In genomic region chr1:3352084-3352951, GRCh38 we compare ENCODE assay signal across 9 cellular contexts.
DNase-seq lines count a peak whose midpoint lies in the region; ATAC-seq and TF ChIP-seq lines count a peak whose summit lies in the region.
"Had no signal": no experiment of that assay in that cellular context is flagged by ENCODE, and none has a peak within 500 bp of the region (broad histone marks: within the 10 kb centered on the region; RNA-seq: fewer than 3 reads in every experiment).

No MANE protein-coding gene starts in this region.

- intact Hi-C loops in activated naive CD4-positive, alpha-beta T cell treated with anti-CD3 and anti-CD28 coated beads for 36 hours (cut with micrococcal nuclease): no loop called here

- CTCF ChIA-PET in activated naive CD4-positive, alpha-beta T cell treated with anti-CD3 and anti-CD28 coated beads for 36 hours (lab: Charles Lee): no interaction called here

- H3K9me3 ChIP-seq in neural progenitor cell (ENCODE audit: low read depth): no peaks in the 10 kb centered on the region
- H3K9me3 ChIP-seq: BLaER1 had no signal

- H3K27me3 Mint-ChIP-seq in neural progenitor cell (ENCODE audit: insufficient read depth, low read depth): peaks cover 2% of the 10 kb centered on the region
- H3K27me3 Mint-ChIP-seq in activated naive CD4-positive, alpha-beta T cell treated with anti-CD3 and anti-CD28 coated beads for 36 hours (ENCODE audit: low read depth): peaks cover 10% of the 10 kb centered on the region

- peaks cover 10% of the 10 kb centered on the region for H3K4me1 ChIP-seq in ACC112 (ENCODE audit: control insufficient read depth, insufficient read depth, low read length, unreplicated experiment)
- H3K4me1 ChIP-seq in neural progenitor cell: peaks cover 54% of the 10 kb centered on the region

- H3K27ac ChIP-seq in ACC112 (ENCODE audit: low read depth, low read length): peak overlapping the region; percentile 35
- H3K27ac ChIP-seq in neural progenitor cell: peak overlapping the region; percentile 93
- H3K27ac ChIP-seq: BLaER1 had no signal

- no peak overlapping the region for H2AFZ ChIP-seq in ACC112 (ENCODE audit: low read length, unreplicated experiment)
- no peak overlapping the region for H2AFZ ChIP-seq in neural progenitor cell (replicated peaks)

- peaks cover 61% of the 10 kb centered on the region for H3K4me1 Mint-ChIP-seq in neural progenitor cell
- H3K4me1 Mint-ChIP-seq in activated naive CD4-positive, alpha-beta T cell treated with anti-CD3 and anti-CD28 coated beads for 36 hours (ENCODE audit: low read depth): peaks cover 2% of the 10 kb centered on the region

- H3F3A ChIP-seq in neural progenitor cell (ENCODE audit: low read depth): peaks cover 39% of the 10 kb centered on the region

- H3K27me3 ChIP-seq in ACC112 (ENCODE audit: insufficient read depth, low read length) (no peaks in the 10 kb centered on the region), neural progenitor cell (no peaks in the 10 kb centered on the region)

- ATAC-seq in GM19395 (IDR thresholded peaks at IDR 0.05; ENCODE audit: unreplicated experiment): no peak

- peak overlapping the region; percentile 98 for H3K27ac Mint-ChIP-seq in neural progenitor cell
- no peak overlapping the region for H3K27ac Mint-ChIP-seq in activated naive CD4-positive, alpha-beta T cell treated with anti-CD3 and anti-CD28 coated beads for 36 hours

- H3K4me3 ChIP-seq in ACC112 (ENCODE audit: low read depth, low read length): no peak overlapping the region; the same call in 1 of the 2 replicates
- H3K4me3 ChIP-seq in neural progenitor cell: peak overlapping the region; percentile 23
- H3K4me3 ChIP-seq: BLaER1 had no signal

- H3K4me2 ChIP-seq in neural progenitor cell: peak overlapping the region; percentile 69
- H3K4me2 ChIP-seq: BLaER1 had no signal

- no peaks in the 10 kb centered on the region for H3K9me3 Mint-ChIP-seq in neural progenitor cell
- no peaks in the 10 kb centered on the region for H3K9me3 Mint-ChIP-seq in activated naive CD4-positive, alpha-beta T cell treated with anti-CD3 and anti-CD28 coated beads for 36 hours

- peak overlapping the region; percentile 85 for H3K4me3 Mint-ChIP-seq in neural progenitor cell
- H3K4me3 Mint-ChIP-seq in activated naive CD4-positive, alpha-beta T cell treated with anti-CD3 and anti-CD28 coated beads for 36 hours: no peak overlapping the region

- H3K9ac ChIP-seq in neural progenitor cell: peak overlapping the region; percentile 21
- H3K9ac ChIP-seq: BLaER1 had no signal

- H3K36me3 ChIP-seq in ACC112 (ENCODE audit: insufficient read depth, low read length): no peaks in the 10 kb centered on the region
- H3K36me3 ChIP-seq in neural progenitor cell: no peaks in the 10 kb centered on the region
- H3K36me3 ChIP-seq: BLaER1 had no signal

- no peak for TF ChIP-seq CTCF in neural progenitor cell (IDR thresholded peaks at IDR 0.05)

- no peaks in the 10 kb centered on the region for H4K20me1 ChIP-seq in neural progenitor cell (ENCODE audit: low read depth)

- H3K79me2 ChIP-seq in ACC112 (ENCODE audit: control insufficient read depth, insufficient read depth, low read length, unreplicated experiment) (no peaks in the 10 kb centered on the region), neural progenitor cell (ENCODE audit: low read depth) (no peaks in the 10 kb centered on the region)

- H3K36me3 Mint-ChIP-seq in neural progenitor cell: no peaks in the 10 kb centered on the region
- no peaks in the 10 kb centered on the region for H3K36me3 Mint-ChIP-seq in activated naive CD4-positive, alpha-beta T cell treated with anti-CD3 and anti-CD28 coated beads for 36 hours (ENCODE audit: low read depth)

- DNase-seq in NCI-H2227 (lab: John Stamatoyannopoulos, UW; ENCODE audit: unreplicated experiment) (peak; percentile 94), fibroblast of gingiva (ENCODE audit: low read depth) (peak; percentile 64), neural progenitor cell (ENCODE audit: low spot score) (peak; percentile 94), NOMO-1 treated with DMSO at 0.1 percent for 48 hours (lab: John Stamatoyannopoulos, UW; ENCODE audit: unreplicated experiment) (no peak), mesenteric fat pad (ENCODE audit: low spot score) (no peak)
- DNase-seq in activated naive CD4-positive, alpha-beta T cell treated with anti-CD3 and anti-CD28 coated beads for 36 hours: no peak

Comparison
In these comparisons a context has a peak if more than half of its experiments do, and no peak if none do; other contexts are left out.
1. DNase-seq: peak in NCI-H2227 (single experiment), fibroblast of gingiva (single experiment) and neural progenitor cell (single experiment); none in NOMO-1 treated with DMSO at 0.1 percent for 48 hours (single experiment), mesenteric fat pad (single experiment) and activated naive CD4-positive, alpha-beta T cell treated with anti-CD3 and anti-CD28 coated beads for 36 hours (single experiment).